17 cellular contexts compared by ENCODE assay signal in genomic region chr12:47271800-47272230, GRCh38.
DNase-seq lines count a peak whose midpoint lies in the region; ATAC-seq and TF ChIP-seq lines count a peak whose summit lies in the region.
"Had no signal": no experiment of that assay in that cellular context is flagged by ENCODE, and none has a peak within 500 bp of the region (broad histone marks: within the 10 kb centered on the region; RNA-seq: fewer than 3 reads in every experiment).

No MANE protein-coding gene starts in this region.

- intact Hi-C loops in prostate gland (cut with DNase I), result no loop called here

- TF ChIP-seq CTCF in foreskin keratinocyte (conservative IDR thresholded peaks at IDR 0.05) (no peak), prostate gland (IDR thresholded peaks at IDR 0.05) (no peak)

- no peak for ATAC-seq in foreskin keratinocyte
- ATAC-seq: heart left ventricle had no signal

- H3K4me3 ChIP-seq in ACC112 (ENCODE audit: low read depth, low read length) (no peak overlapping the region), SJSA1 (no peak overlapping the region), prostate gland (no peak overlapping the region)
- H3K4me3 ChIP-seq: heart left ventricle, tibial nerve had no signal

- peaks cover 46% of the 10 kb centered on the region for H3K4me1 ChIP-seq in ACC112 (ENCODE audit: control insufficient read depth, insufficient read depth, low read length, unreplicated experiment)
- peaks cover 59% of the 10 kb centered on the region for H3K4me1 ChIP-seq in SJSA1 (replicated peaks)
- H3K4me1 ChIP-seq in foreskin keratinocyte, result peaks cover 53% of the 10 kb centered on the region
- H3K4me1 ChIP-seq in prostate gland (replicated peaks), result no peaks in the 10 kb centered on the region

- 33% methylated on average over 2 of the region's 2 CpGs for WGBS in prostate gland

- H2AFZ ChIP-seq in ACC112 (ENCODE audit: low read length, unreplicated experiment), result peak overlapping the region; percentile 49

- DNase-seq in DMS53 (lab: John Stamatoyannopoulos, UW) (peak; percentile 50), SJSA1 (ENCODE audit: low read depth in 1 of 2, low spot score in 2 of 2) (no peak), foreskin keratinocyte (no peak), prostate gland (ENCODE audit: low spot score) (no peak), kidney tubule cell (ENCODE audit: low spot score) (no peak), cerebellar nuclear complex (lab: John Stamatoyannopoulos, UW) (no peak), T1000 (lab: John Stamatoyannopoulos, UW) (no peak)
- DNase-seq: activated CD8-positive, alpha-beta memory T cell treated with anti-CD3 and anti-CD28 coated beads, Interleukin-2, amount 50 U/mL, for 4 hours; amygdala; C1 segment of cervical spinal cord; heart left ventricle; kidney; NCI-H2081 treated with DMSO at 0.1 percent for 48 hours; posterior cingulate gyrus; SIG-M5 had no signal

- H3K27ac ChIP-seq in ACC112 (ENCODE audit: low read depth, low read length), result peak overlapping the region; percentile 73
- peak overlapping the region; percentile 90 for H3K27ac ChIP-seq in SJSA1
- peak overlapping the region; percentile 96 for H3K27ac ChIP-seq in foreskin keratinocyte
- H3K27ac ChIP-seq in prostate gland, result no peak overlapping the region
- H3K27ac ChIP-seq: heart left ventricle, tibial nerve had no signal

- H3K9me3 ChIP-seq in SJSA1 (replicated peaks) (no peaks in the 10 kb centered on the region; the same call in 1 of the 2 replicates), prostate gland (no peaks in the 10 kb centered on the region)
- H3K9me3 ChIP-seq: heart left ventricle, tibial nerve had no signal

- H3K27me3 ChIP-seq in ACC112 (ENCODE audit: insufficient read depth, low read length), result no peaks in the 10 kb centered on the region
- H3K27me3 ChIP-seq in SJSA1 (replicated peaks), result no peaks in the 10 kb centered on the region
- H3K27me3 ChIP-seq in foreskin keratinocyte, result no peaks in the 10 kb centered on the region
- no peaks in the 10 kb centered on the region for H3K27me3 ChIP-seq in prostate gland (replicated peaks; ENCODE audit: insufficient read depth)
- H3K27me3 ChIP-seq: tibial nerve had no signal

- H3K79me2 ChIP-seq in ACC112 (ENCODE audit: control insufficient read depth, insufficient read depth, low read length, unreplicated experiment), result no peaks in the 10 kb centered on the region

- no peaks in the 10 kb centered on the region for H3K36me3 ChIP-seq in ACC112 (ENCODE audit: insufficient read depth, low read length)
- 0 out of 2 replicates have a peak, but pooled peaks cover 3% of the 10 kb centered on the region for H3K36me3 ChIP-seq in SJSA1
- H3K36me3 ChIP-seq in prostate gland, result no peaks in the 10 kb centered on the region
- H3K36me3 ChIP-seq: heart left ventricle, tibial nerve had no signal

- TF ChIP-seq POLR2A in prostate gland (IDR thresholded peaks at IDR 0.05), result no peak

Comparison
In these comparisons a context has a peak if more than half of its experiments do, and no peak if none do; other contexts are left out.
1. H3K27ac ChIP-seq: peak in ACC112 (single experiment), SJSA1 (single experiment) and foreskin keratinocyte (single experiment); none in prostate gland (0 of 2).